Comparison of ENCODE assay signal across 8 cellular contexts in the genomic region with DNA sequence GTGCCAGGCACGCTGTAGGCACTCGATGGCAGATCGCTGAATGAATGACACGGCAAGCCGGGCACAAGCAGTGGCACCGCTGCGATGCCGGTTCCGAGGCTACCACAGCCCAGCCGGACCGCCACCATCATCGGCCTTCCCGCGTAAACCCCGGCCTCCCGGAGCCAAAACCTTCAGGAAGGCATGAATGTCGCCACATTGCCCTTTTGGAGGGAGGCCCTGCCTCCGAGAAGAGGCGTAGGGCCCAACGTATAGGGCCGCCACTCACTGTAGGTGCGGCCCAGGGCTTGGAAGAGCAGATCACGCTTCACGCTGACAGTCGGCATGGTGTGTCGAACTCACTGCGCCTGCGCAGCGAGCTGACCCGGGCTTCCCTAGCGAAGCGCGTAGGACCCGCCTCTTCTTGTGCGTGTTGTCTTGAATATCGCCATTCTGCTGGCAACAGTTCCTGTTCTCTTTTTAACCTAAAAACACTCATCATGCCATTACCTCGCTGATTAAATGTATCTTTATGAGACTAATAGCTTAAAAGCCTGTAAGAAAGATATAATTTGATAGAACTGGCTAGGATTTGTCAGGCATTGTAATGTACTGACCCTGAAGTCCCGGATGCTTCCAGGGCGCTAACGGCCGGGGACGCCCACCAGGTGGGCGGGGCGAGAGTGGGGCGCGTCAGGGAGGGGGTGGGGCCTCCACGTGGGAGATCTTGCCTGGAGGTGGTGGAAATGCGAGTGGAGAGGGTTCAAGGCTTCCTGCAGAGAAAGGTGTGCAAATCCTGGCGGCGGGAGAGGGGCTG. TPM values are rescaled to one million over a fixed set of nuclear protein-coding genes. Genes with fewer than 3 reads are reported as not detected.
DNase-seq lines count a peak whose midpoint lies in the region; ATAC-seq lines count a peak whose summit lies in the region.

A gene (minus strand): TSS at position 345 of the 796 bp plus-strand sequence. CDS start 19 bp downstream, at position 326.

- H3K4me1 ChIP-seq in CD8-positive, alpha-beta memory T cell (ENCODE audit: insufficient read depth, low read length): peaks cover 28% of the 10 kb centered on the region

- peak; percentile 90 to 97 (median 95) for DNase-seq in CD8-positive, alpha-beta memory T cell
- DNase-seq in HS-5 (ENCODE audit: low read depth) (peak; percentile 99), medulla oblongata (ENCODE audit: extremely low spot score) (peak; percentile 98)
- peak; percentile 92 for DNase-seq in NK-92 treated with Interleukin-12 subunit alpha and Interleukin-12 subunit beta, amount 100 ng/mL, for 24 hours (lab: John Stamatoyannopoulos, UW)
- peak; percentile 95 for DNase-seq in activated CD8-positive, alpha-beta memory T cell treated with anti-CD3 and anti-CD28 coated beads for 24 hours
- peak; percentile 90 for DNase-seq in effector CD8-positive, alpha-beta T cell (lab: John Stamatoyannopoulos, UW)
- DNase-seq in stimulated activated CD8-positive, alpha-beta memory T cell treated with anti-CD3 and anti-CD28 coated beads, Interleukin-12 subunit alpha, Interleukin-12 subunit beta, amount 100 ng/mL, for 1 hour (ENCODE audit: low read depth): peak; percentile 90

- POLR2A ChIA-PET in CD8-positive, alpha-beta memory T cell (lab: Charles Lee): no interaction called here

- no peaks in the 10 kb centered on the region for H3K9me3 ChIP-seq in CD8-positive, alpha-beta memory T cell (ENCODE audit: low read length)

- peak within 1 kb of the TSS; percentile 95 for H3K27ac ChIP-seq in CD8-positive, alpha-beta memory T cell (ENCODE audit: low read depth, low read length)

- H3K27me3 ChIP-seq in CD8-positive, alpha-beta memory T cell (ENCODE audit: insufficient read depth, low read length, poor library complexity, severe bottlenecking): no peaks in the 10 kb centered on the region

- peaks cover 0 to 2% of the 10 kb centered on the region in 2 donors for H3K27me3 Mint-ChIP-seq in CD8-positive, alpha-beta memory T cell

- ATAC-seq in GM19468 (IDR thresholded peaks at IDR 0.05; ENCODE audit: extremely low read depth, unreplicated experiment): peak; percentile 94

- CTCF ChIA-PET in CD8-positive, alpha-beta memory T cell (lab: Charles Lee): no interaction called here

- peak within 1 kb of the TSS; percentile 95 to 100 (median 100) for H3K27ac Mint-ChIP-seq in CD8-positive, alpha-beta memory T cell

- peaks cover 34 to 53% (median 52%) of the 10 kb centered on the region in 3 donors for H3K4me1 Mint-ChIP-seq in CD8-positive, alpha-beta memory T cell

- H3K36me3 Mint-ChIP-seq in CD8-positive, alpha-beta memory T cell: peaks cover 0 to 10% (median 0%) of the 10 kb centered on the region in 3 donors

- peak within 1 kb of the TSS; percentile 78 for H3K4me3 ChIP-seq in CD8-positive, alpha-beta memory T cell (ENCODE audit: low read length)

- H3K4me3 Mint-ChIP-seq in CD8-positive, alpha-beta memory T cell: peak within 1 kb of the TSS; percentile 97 to 99 (median 98)

- no peaks in the 10 kb centered on the region for H3K36me3 ChIP-seq in CD8-positive, alpha-beta memory T cell (ENCODE audit: insufficient read depth, low read length)

- no peaks in the 10 kb centered on the region for H3K9me3 Mint-ChIP-seq in CD8-positive, alpha-beta memory T cell

RNA-seq across cellular contexts. Expression of the gene that starts here (rescaled TPM):
- total RNA-seq in CD8-positive, alpha-beta memory T cell: 10 to 100 TPM; 57.0 to 58.5 TPM
- polyA plus RNA-seq in CD8-positive, alpha-beta memory T cell: 23.8 TPM

Comparison
In these comparisons a context has a peak if more than half of its experiments do, and no peak if none do; other contexts are left out.
1. Peak in every context shown above with its lines: DNase-seq, ATAC-seq, H3K4me3 ChIP-seq and H3K27ac ChIP-seq.